1 cellular context compared by ENCODE assay signal in genomic region chr12:47082963-47083621, GRCh38.
A peak's percentile ranks its signal among the peaks of the same experiment; 100 is the strongest.
TF ChIP-seq lines count a peak whose summit lies in the region.

No MANE protein-coding gene starts in this region.

TF ChIP-seq in HEK293, 187 proteins besides CTCF, POLR2A, EP300 and RAD21 (continued from another document):
- no peak for TF ChIP-seq REST (tag by site-specific recombination; IDR thresholded peaks at IDR 0.05)
- 0 out of 2 replicates have a peak, but pooled peaks have one; percentile 56 for TF ChIP-seq ZNF362 (tag by site-specific recombination; IDR thresholded peaks at IDR 0.05)
- TF ChIP-seq TRIM28 (IDR thresholded peaks at IDR 0.05; ENCODE audit: borderline replicate concordance, low read length): peak; percentile 60; the same call in 1 of the 2 replicates
- no peak for TF ChIP-seq ZNF544 (tag by site-specific recombination; IDR thresholded peaks at IDR 0.05)
- no peak for TF ChIP-seq ZNF404 (tag by site-specific recombination; IDR thresholded peaks at IDR 0.05)
- no peak for TF ChIP-seq ZFHX2 (tag by site-specific recombination; conservative IDR thresholded peaks at IDR 0.05)
- TF ChIP-seq ZNF398 (tag by site-specific recombination; IDR thresholded peaks at IDR 0.05): no peak
- TF ChIP-seq PBX3 (CRISPR knock-in tag; IDR thresholded peaks at IDR 0.05): no peak
- TF ChIP-seq ZNF311 (tag by site-specific recombination; IDR thresholded peaks at IDR 0.05; ENCODE audit: borderline replicate concordance): no peak
- no peak for TF ChIP-seq ZNF133 (tag by site-specific recombination; IDR thresholded peaks at IDR 0.05)
